In the genomic region with DNA sequence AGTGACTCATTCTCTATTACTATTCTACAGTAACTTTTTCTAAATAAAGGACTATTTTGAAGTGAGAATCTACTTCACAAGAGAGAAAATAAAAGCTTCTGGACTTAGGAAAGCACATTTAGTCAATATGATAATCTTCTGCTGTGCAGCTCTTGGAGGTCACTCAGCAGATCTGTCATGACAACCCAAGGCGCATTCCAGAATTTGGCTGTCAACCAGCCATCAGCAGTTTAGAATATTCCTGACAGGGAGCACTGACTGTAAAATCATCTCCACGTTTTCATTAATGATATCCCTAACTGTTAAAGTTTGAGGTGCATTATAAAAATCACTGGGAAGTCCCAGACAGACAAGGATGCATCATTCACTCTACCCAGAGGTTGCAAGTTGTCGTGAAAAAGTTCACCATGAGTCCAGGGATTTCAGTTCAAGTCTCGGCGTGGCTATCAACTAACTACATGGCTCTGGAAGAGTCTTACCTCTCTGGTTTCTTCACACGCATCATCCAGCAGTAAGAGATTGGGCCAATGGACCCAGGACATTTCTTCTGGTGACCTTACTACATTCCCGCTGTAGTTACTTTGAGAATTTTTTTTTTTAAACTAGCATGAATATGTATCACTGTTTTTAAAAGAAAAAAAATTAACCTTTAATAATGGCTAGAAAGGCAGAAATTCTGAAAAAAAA, we compare ENCODE assay signal across 25 cellular contexts.
DNase-seq lines count a peak whose midpoint lies in the region; ATAC-seq and TF ChIP-seq lines count a peak whose summit lies in the region.
"Had no signal": no experiment of that assay in that cellular context is flagged by ENCODE, and none has a peak within 500 bp of the region (broad histone marks: within the 10 kb centered on the region; RNA-seq: fewer than 3 reads in every experiment).

No MANE protein-coding gene starts in this region.

- peaks cover 9% of the 10 kb centered on the region; the same call in 2 of the 3 replicates for H3K36me3 Mint-ChIP-seq in GM23338 (ENCODE audit: low read depth)
- H3K36me3 Mint-ChIP-seq: CD4-positive, alpha-beta memory T cell had no signal

- H3K27ac ChIP-seq in adrenal gland (no peak overlapping the region), mesendoderm (ENCODE audit: low read depth, low read length) (no peak overlapping the region), GM23338 (ENCODE audit: low read depth) (no peak overlapping the region)
- H3K27ac ChIP-seq: A549, SJSA1 had no signal

- no peak overlapping the region for H4K5ac ChIP-seq in mesendoderm (ENCODE audit: low read length)

- H3F3A ChIP-seq in GM23338 (replicated peaks; ENCODE audit: low read depth), result no peaks in the 10 kb centered on the region

- in situ Hi-C loops in GM13977 (cut with MboI; ENCODE audit: low pct_unique_long_range_greater_than_20kb, low sequenced_read_pairs, unreplicated experiment), result no loop called here

- no peak overlapping the region for H2BK5ac ChIP-seq in mesendoderm (ENCODE audit: low read length)

- DNase-seq in GM03348 (ENCODE audit: low spot score) (peak; percentile 7), adrenal gland (peak in 6 of 7 donors; percentile 24 to 73 (median 41)), mesendoderm (no peak), T-helper 9 cell (no peak), GM13977 (ENCODE audit: low spot score) (no peak), GM23338 (ENCODE audit: low spot score) (no peak), ecto neural progenitor cell (ENCODE audit: low spot score) (no peak)
- DNase-seq: C1 segment of cervical spinal cord; CD4-positive, alpha-beta memory T cell; COR-L47; DMS53; GF-D8; GOT3; HFFc6; KBM-7; MG63; NCI-H1694; NCI-H2029 treated with DMSO at 0.1 percent for 48 hours; NCI-H2227 treated with DMSO at 0.1 percent for 48 hours; NCI-H526 treated with DMSO at 0.1 percent for 48 hours; Right ventricle myocardium superior; RPMI8226 had no signal

- H3K4ac ChIP-seq in mesendoderm (ENCODE audit: low read depth, low read length), result no peak overlapping the region

- H3K4me3 Mint-ChIP-seq in GM23338, result no peak overlapping the region
- H3K4me3 Mint-ChIP-seq: CD4-positive, alpha-beta memory T cell; HFFc6 had no signal

- H3K9me2 ChIP-seq in GM23338 (ENCODE audit: insufficient read depth), result no peaks in the 10 kb centered on the region

- H3K36me3 ChIP-seq in adrenal gland (replicated peaks in 1 of 2), result no peaks in the 10 kb centered on the region
- H3K36me3 ChIP-seq in mesendoderm (ENCODE audit: control insufficient read depth, insufficient read depth, low read length), result no peaks in the 10 kb centered on the region
- no peaks in the 10 kb centered on the region for H3K36me3 ChIP-seq in GM23338 (ENCODE audit: insufficient read depth)
- H3K36me3 ChIP-seq: HAP-1, MG63, SJSA1 had no signal

- peaks cover 0 to 7% of the 10 kb centered on the region in 2 donors for H3K4me1 ChIP-seq in adrenal gland (replicated peaks in 1 of 2)
- peaks cover 3% of the 10 kb centered on the region for H3K4me1 ChIP-seq in mesendoderm (ENCODE audit: control insufficient read depth, low read depth, low read length)
- H3K4me1 ChIP-seq in GM23338 (ENCODE audit: insufficient read depth), result no peaks in the 10 kb centered on the region
- H3K4me1 ChIP-seq: A549, HAP-1 had no signal

- no peak overlapping the region for H3K27ac Mint-ChIP-seq in GM23338
- H3K27ac Mint-ChIP-seq: CD4-positive, alpha-beta memory T cell; HFFc6 had no signal

- no peak overlapping the region for H2BK120ac ChIP-seq in mesendoderm (ENCODE audit: low read depth, low read length)

- H3K9ac ChIP-seq in mesendoderm (ENCODE audit: low read length), result no peak overlapping the region

- no peaks in the 10 kb centered on the region for H3K9me3 ChIP-seq in adrenal gland (replicated peaks in 1 of 3)
- H3K9me3 ChIP-seq: A549, HAP-1, MG63, SJSA1 had no signal

- peak overlapping the region; percentile 92 for H2BK15ac ChIP-seq in mesendoderm (replicated peaks; ENCODE audit: low read depth)

- ATAC-seq in GM23338, result no peak
- ATAC-seq: A549 had no signal

- no peak overlapping the region for H2AFZ ChIP-seq in GM23338

- intact Hi-C loops in adrenal gland (cut with DNase I), result no loop called here

- 74 to 85% (median 75%) methylated on average over 6 to 7 of the region's 7 CpGs for WGBS in adrenal gland, 4 donors
- WGBS in mesendoderm (ENCODE audit: extremely low coverage, insufficient coverage, low lambda C conversion rate), result no CpG with 5 or more reads among the region's 7 CpGs

- no peaks in the 10 kb centered on the region for H3K27me3 Mint-ChIP-seq in GM23338 (ENCODE audit: insufficient read depth, low read depth, poor library complexity)
- H3K27me3 Mint-ChIP-seq: CD4-positive, alpha-beta memory T cell had no signal

- no peak for TF ChIP-seq POLR2A in adrenal gland (IDR thresholded peaks at IDR 0.05)

- H3K23ac ChIP-seq in mesendoderm (ENCODE audit: low read length), result no peak overlapping the region

- no peak overlapping the region for H2AK5ac ChIP-seq in mesendoderm (ENCODE audit: low read length)

- peak overlapping the region; percentile 56 for H4K8ac ChIP-seq in mesendoderm (ENCODE audit: low read depth, low read length)

- TF ChIP-seq CTCF in adrenal gland (IDR thresholded peaks at IDR 0.05), result no peak
- no peak for TF ChIP-seq CTCF in GM13977 (IDR thresholded peaks at IDR 0.05; ENCODE audit: extremely low read depth, insufficient read depth, missing control alignments)
- no peak for TF ChIP-seq CTCF in GM23338 (conservative IDR thresholded peaks at IDR 0.05; ENCODE audit: low read depth in 2 of 2)

- no peaks in the 10 kb centered on the region for H3K79me1 ChIP-seq in mesendoderm (ENCODE audit: low read length)

- no peaks in the 10 kb centered on the region for H4K20me1 ChIP-seq in GM23338 (replicated peaks; ENCODE audit: insufficient read depth)

- H3K9me3 Mint-ChIP-seq in GM23338, result peaks cover 7% of the 10 kb centered on the region; the same call in 2 of the 3 replicates
- H3K9me3 Mint-ChIP-seq: HFFc6 had no signal

- no peaks in the 10 kb centered on the region for H3K4me1 Mint-ChIP-seq in GM23338
- H3K4me1 Mint-ChIP-seq: CD4-positive, alpha-beta memory T cell had no signal

- H3K27me3 ChIP-seq in adrenal gland (no peaks in the 10 kb centered on the region), mesendoderm (ENCODE audit: insufficient read depth, low read length, poor library complexity) (no peaks in the 10 kb centered on the region), GM23338 (ENCODE audit: insufficient read depth) (no peaks in the 10 kb centered on the region)
- H3K27me3 ChIP-seq: MG63, SJSA1 had no signal

- H3K4me2 ChIP-seq in mesendoderm (ENCODE audit: low read length) (no peak overlapping the region), GM23338 (no peak overlapping the region)
- H3K4me2 ChIP-seq: A549 had no signal

- H3K18ac ChIP-seq in mesendoderm (ENCODE audit: low read length), result peak overlapping the region; percentile 28

- H3K79me2 ChIP-seq in mesendoderm (ENCODE audit: control insufficient read depth, insufficient read depth, low read length) (no peaks in the 10 kb centered on the region), GM23338 (replicated peaks; ENCODE audit: insufficient read depth) (no peaks in the 10 kb centered on the region)

- H3K4me3 ChIP-seq in adrenal gland, result no peak overlapping the region
- H3K4me3 ChIP-seq in mesendoderm (ENCODE audit: low read length), result no peak overlapping the region
- H3K4me3 ChIP-seq in GM23338, result no peak overlapping the region
- H3K4me3 ChIP-seq: A549, HAP-1, MG63, SJSA1 had no signal

- no peak overlapping the region for H3K56ac ChIP-seq in mesendoderm (ENCODE audit: low read length)

TF ChIP-seq in GM23338, 12 proteins besides CTCF, POLR2A, EP300 and RAD21:
- no peak for TF ChIP-seq ZNF114 (CRISPR knock-in tag; IDR thresholded peaks at IDR 0.05)
- TF ChIP-seq POLR2AphosphoS5 (IDR thresholded peaks at IDR 0.05; ENCODE audit: low read depth), result no peak
- TF ChIP-seq, protein P1, sequence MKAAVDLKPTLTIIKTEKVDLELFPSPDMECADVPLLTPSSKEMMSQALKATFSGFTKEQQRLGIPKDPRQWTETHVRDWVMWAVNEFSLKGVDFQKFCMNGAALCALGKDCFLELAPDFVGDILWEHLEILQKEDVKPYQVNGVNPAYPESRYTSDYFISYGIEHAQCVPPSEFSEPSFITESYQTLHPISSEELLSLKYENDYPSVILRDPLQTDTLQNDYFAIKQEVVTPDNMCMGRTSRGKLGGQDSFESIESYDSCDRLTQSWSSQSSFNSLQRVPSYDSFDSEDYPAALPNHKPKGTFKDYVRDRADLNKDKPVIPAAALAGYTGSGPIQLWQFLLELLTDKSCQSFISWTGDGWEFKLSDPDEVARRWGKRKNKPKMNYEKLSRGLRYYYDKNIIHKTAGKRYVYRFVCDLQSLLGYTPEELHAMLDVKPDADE (IDR thresholded peaks at IDR 0.05), result no peak
- no peak for TF ChIP-seq NANOG (IDR thresholded peaks at IDR 0.05; ENCODE audit: borderline replicate concordance)

Comparison
In these comparisons a context has a peak if more than half of its experiments do, and no peak if none do; other contexts are left out.
1. DNase-seq: peak in GM03348 (single experiment) and adrenal gland (6 of 7); none in mesendoderm (single experiment), T-helper 9 cell (single experiment), GM13977 (single experiment), GM23338 (single experiment) and ecto neural progenitor cell (single experiment).